In the genomic region with DNA sequence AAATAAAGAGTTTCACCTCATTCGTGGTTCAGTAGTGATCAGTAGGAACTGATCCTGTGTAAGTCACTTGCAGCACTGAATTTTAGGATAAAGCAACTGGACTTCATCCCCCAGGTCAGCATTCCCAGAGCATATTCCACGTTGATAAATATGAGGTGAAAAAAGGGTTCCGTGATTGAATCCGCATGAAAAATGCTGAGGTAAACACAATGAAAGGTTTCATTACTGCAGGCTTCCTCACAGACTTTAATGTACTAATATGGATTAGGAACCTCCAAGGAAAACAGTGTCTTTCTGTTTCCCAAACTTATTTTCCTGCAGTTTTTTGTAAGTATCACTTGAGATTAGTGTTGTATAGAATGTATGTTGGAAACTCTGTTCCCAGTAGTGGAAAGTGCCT, we compare ENCODE assay signal across 27 cellular contexts.
"Had no signal": no experiment of that assay in that cellular context is flagged by ENCODE, and none has a peak within 500 bp of the region (broad histone marks: within the 10 kb centered on the region; RNA-seq: fewer than 3 reads in every experiment).

No MANE protein-coding gene starts in this region.

- FAIRE-seq: kidney had no signal

- DNase-seq: activated CD4-positive, alpha-beta memory T cell treated with anti-CD3 and anti-CD28 coated beads, Interleukin-2, amount 10 ng/mL, durations not matched to agents 7 days and 5 days; activated CD4-positive, alpha-beta T cell treated with anti-CD3 and anti-CD28 coated beads for 48 hours; activated naive CD4-positive, alpha-beta T cell; activated T-cell treated with anti-CD3 and anti-CD28 coated beads, Interleukin-2, amount 50 U/mL, for 4 hours; anterior cingulate cortex; cerebellar nuclear complex; colonic mucosa; dorsolateral prefrontal cortex; effector memory CD4-positive, alpha-beta T cell; erythroblast; heart left ventricle; hypothalamus; immature natural killer cell; kidney; left colon; naive B cell; spleen; stomach; T1000; thyroid gland; upper lobe of left lung had no signal

- H3K4me3 ChIP-seq: colonic mucosa, dorsolateral prefrontal cortex, heart left ventricle, right atrium auricular region, spleen, stomach, thyroid gland, upper lobe of left lung had no signal

- H3K4me1 ChIP-seq: colonic mucosa, spleen, stomach, thyroid gland, upper lobe of left lung had no signal

- H3K27me3 ChIP-seq: colonic mucosa, dorsolateral prefrontal cortex, heart left ventricle, right atrium auricular region, spleen, stomach, thyroid gland, upper lobe of left lung had no signal

- H3K36me3 ChIP-seq: colonic mucosa, WERI-Rb-1 had no signal

- H3K27ac ChIP-seq: colonic mucosa, heart left ventricle, right atrium auricular region, spleen, stomach, thyroid gland, upper lobe of left lung, WERI-Rb-1 had no signal

- H3K9me3 ChIP-seq: colonic mucosa, stomach, thyroid gland, upper lobe of left lung had no signal

- H3K27ac Mint-ChIP-seq: activated CD4-positive, alpha-beta memory T cell treated with anti-CD3 and anti-CD28 coated beads, Interleukin-2, amount 10 ng/mL, durations not matched to agents 7 days and 5 days; mesothelial cell of epicardium had no signal

- ATAC-seq: activated CD4-positive, CD25-positive, alpha-beta regulatory T cell treated with anti-CD3 and anti-CD28 coated beads, Interleukin-2, amount 50 U/mL, for 24 hours; activated naive CD4-positive, alpha-beta T cell treated with anti-CD3 and anti-CD28 coated beads, Interleukin-2, amount 50 U/mL, for 72 hours; activated T-cell treated with anti-CD3 and anti-CD28 coated beads, Interleukin-2, amount 50 U/mL, for 4 hours; heart left ventricle; left colon; SK-N-SH treated with all-trans-retinoic acid at 6 μM for 48 hours had no signal

- H3K27me3 Mint-ChIP-seq: activated CD4-positive, alpha-beta memory T cell treated with anti-CD3 and anti-CD28 coated beads, Interleukin-2, amount 10 ng/mL, durations not matched to agents 7 days and 5 days; naive B cell had no signal

- H3K4me1 Mint-ChIP-seq: mesothelial cell of epicardium had no signal

- H3K4me3 Mint-ChIP-seq: activated CD4-positive, alpha-beta memory T cell treated with anti-CD3 and anti-CD28 coated beads, Interleukin-2, amount 10 ng/mL, durations not matched to agents 7 days and 5 days; activated T-cell treated with anti-CD3 and anti-CD28 coated beads, Interleukin-2, amount 50 U/mL, for 4 hours; immature natural killer cell; mesothelial cell of epicardium had no signal

- H3K9me3 Mint-ChIP-seq: activated CD4-positive, alpha-beta memory T cell treated with anti-CD3 and anti-CD28 coated beads, Interleukin-2, amount 10 ng/mL, durations not matched to agents 7 days and 5 days; activated naive CD4-positive, alpha-beta T cell treated with anti-CD3 and anti-CD28 coated beads, Interleukin-2, amount 50 U/mL, for 72 hours; activated T-cell treated with anti-CD3 and anti-CD28 coated beads, Interleukin-2, amount 50 U/mL, for 4 hours; mesothelial cell of epicardium had no signal
